9 cellular contexts compared by ENCODE assay signal in the genomic region with DNA sequence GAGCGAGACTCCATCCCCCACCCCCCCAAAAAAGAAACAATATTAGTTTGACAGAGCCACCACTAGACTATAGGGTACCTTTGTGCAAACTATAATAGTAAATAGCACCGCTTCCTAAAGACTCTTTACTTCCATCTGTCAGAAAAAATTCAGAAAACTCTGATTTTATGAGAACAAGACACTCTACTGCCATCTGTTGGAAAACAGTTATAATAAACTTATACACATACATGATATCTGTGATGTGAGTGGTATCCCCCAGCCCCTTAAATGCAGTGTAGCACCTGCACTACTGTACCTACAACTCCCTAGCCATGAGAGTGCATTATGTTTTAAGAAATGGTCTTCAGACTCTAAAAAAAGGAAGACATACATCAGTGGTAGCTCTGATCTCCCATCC. TPM values are rescaled to one million over a fixed set of nuclear protein-coding genes. Genes with fewer than 3 reads are reported as not detected.
DNase-seq lines count a peak whose midpoint lies in the region; ATAC-seq, FAIRE-seq and TF ChIP-seq lines count a peak whose summit lies in the region.
"Had no signal": no experiment of that assay in that cellular context is flagged by ENCODE, and none has a peak within 500 bp of the region (broad histone marks: within the 10 kb centered on the region; RNA-seq: fewer than 3 reads in every experiment).

No MANE protein-coding gene starts in this region.

- H3K9me3 ChIP-seq in BE2C (no peaks in the 10 kb centered on the region), HCT116 (ENCODE audit: control insufficient read depth in 1 of 2, insufficient read depth in 1 of 2, low read depth in 1 of 2, low read length in 2 of 2) (no peaks in the 10 kb centered on the region), SK-N-SH (no peaks in the 10 kb centered on the region), kidney (ENCODE audit: control insufficient read depth in 1 of 2, low read length in 2 of 2) (no peaks in the 10 kb centered on the region)

- TF ChIP-seq CTCF in BE2C (IDR thresholded peaks at IDR 0.05; ENCODE audit: low read depth, low read length) (peak; percentile 19), HCT116 (IDR thresholded peaks at IDR 0.05 in 2 of 3, conservative IDR thresholded peaks at IDR 0.05 in 1 of 3; ENCODE audit: borderline replicate concordance in 1 of 3, insufficient read depth in 1 of 3, low read depth in 2 of 3, low read length in 2 of 3) (peak in 2 of 3 experiments; percentile 15 to 55; a peak in 3 of 6 replicates), SK-N-SH (IDR thresholded peaks at IDR 0.05) (peak; percentile 59), kidney (IDR thresholded peaks at IDR 0.05; ENCODE audit: borderline replicate concordance, extremely low read depth, insufficient read depth) (no peak)

- H3K27ac ChIP-seq in HCT116 (ENCODE audit: low read depth, low read length) (no peak overlapping the region), SK-N-SH (ENCODE audit: low read depth in 2 of 2, low read length in 1 of 2) (no peak overlapping the region), kidney (ENCODE audit: low read depth in 2 of 2, low read length in 2 of 2) (no peak overlapping the region)

- no peak overlapping the region for H2AFZ ChIP-seq in HCT116 (ENCODE audit: low read depth, low read length, poor library complexity, severe bottlenecking)
- no peak overlapping the region for H2AFZ ChIP-seq in SK-N-SH (ENCODE audit: low read depth)

- H3K4me2 ChIP-seq in HCT116 (ENCODE audit: low read length) (no peak overlapping the region), SK-N-SH (no peak overlapping the region)

- no TSS peak for BruUV-seq in HCT116 (replicated peaks; lab: Mats Ljungman, UMichigan)

- intact Hi-C loops in HCT116 (cut with micrococcal nuclease): no loop called here
- intact Hi-C loops in kidney (cut with DNase I): no loop called here

- no peaks in the 10 kb centered on the region for H3F3A ChIP-seq in SK-N-SH (replicated peaks; ENCODE audit: insufficient read depth)

- H4K20me1 ChIP-seq in HCT116 (ENCODE audit: insufficient read depth) (no peaks in the 10 kb centered on the region), SK-N-SH (ENCODE audit: insufficient read depth) (no peaks in the 10 kb centered on the region)

- DNase-seq in BE2C (no peak), HCT116 (ENCODE audit: low read depth, low spot score) (no peak), SK-N-SH (peak; percentile 26), inferior parietal cortex (ENCODE audit: extremely low spot score) (peak; percentile 39), kidney (no peak), ecto neural progenitor cell (ENCODE audit: low spot score) (no peak), retina (no peak)
- DNase-seq: anterior cingulate cortex had no signal

- TF ChIP-seq RAD21 in HCT116 (IDR thresholded peaks at IDR 0.05; ENCODE audit: low read depth): peak; percentile 34; the same call in 1 of the 2 replicates
- TF ChIP-seq RAD21 in SK-N-SH (IDR thresholded peaks at IDR 0.05; ENCODE audit: low read length): peak; percentile 51

- POLR2A ChIA-PET in HCT116 (lab: Charles Lee) (no interaction called here), SK-N-SH (lab: Yijun Ruan, JAX) (no interaction called here)

- no peak for FAIRE-seq in kidney (lab: Jason Lieb, UNC)

- H3K9me2 ChIP-seq in HCT116 (ENCODE audit: insufficient read depth) (no peaks in the 10 kb centered on the region), SK-N-SH (no peaks in the 10 kb centered on the region)

- no peaks in the 10 kb centered on the region for H3K79me2 ChIP-seq in HCT116 (ENCODE audit: insufficient read depth, low read length)
- H3K79me2 ChIP-seq in SK-N-SH (ENCODE audit: insufficient read depth): no peaks in the 10 kb centered on the region

- ATAC-seq in HCT116 (peak; percentile 78), GM19463 (IDR thresholded peaks at IDR 0.05; ENCODE audit: unreplicated experiment) (no peak)

- H3K36me3 ChIP-seq in BE2C (no peaks in the 10 kb centered on the region), HCT116 (ENCODE audit: control insufficient read depth in 1 of 2, insufficient read depth in 2 of 2, low read length in 2 of 2) (no peaks in the 10 kb centered on the region), SK-N-SH (replicated peaks in 1 of 2; ENCODE audit: control insufficient read depth in 1 of 2, insufficient read depth in 2 of 2, low read length in 1 of 2) (peaks cover 0 to 3% of the 10 kb centered on the region in 2 experiments), kidney (ENCODE audit: control insufficient read depth in 1 of 2, insufficient read depth in 2 of 2, low read length in 2 of 2) (peaks cover 4 to 8% of the 10 kb centered on the region in 2 donors)

- H3K9ac ChIP-seq in HCT116 (ENCODE audit: low read length): no peak overlapping the region
- H3K9ac ChIP-seq in SK-N-SH: no peak overlapping the region
- H3K9ac ChIP-seq in kidney (ENCODE audit: low read length in 2 of 2): no peak overlapping the region

- TF ChIP-seq EP300 in SK-N-SH (IDR thresholded peaks at IDR 0.05; ENCODE audit: borderline replicate concordance in 1 of 2, low read depth in 1 of 2, low read length in 1 of 2): no peak

- WGBS in SK-N-SH (ENCODE audit: low lambda C conversion rate): 90% methylated on average over 2 of the region's 2 CpGs

- no peak for TF ChIP-seq POLR2A in HCT116 (IDR thresholded peaks at IDR 0.05; ENCODE audit: borderline replicate concordance, extremely low read depth, insufficient read depth, insufficient read length)

- no peaks in the 10 kb centered on the region for H3K27me3 ChIP-seq in BE2C
- H3K27me3 ChIP-seq in HCT116 (ENCODE audit: insufficient read depth, low read length): peaks cover 10% of the 10 kb centered on the region; the same call in 1 of the 2 replicates
- no peaks in the 10 kb centered on the region for H3K27me3 ChIP-seq in SK-N-SH (ENCODE audit: insufficient read depth)

- H3K4me3 ChIP-seq in BE2C (ENCODE audit: low read depth, low read length) (no peak overlapping the region), HCT116 (replicated peaks in 1 of 2; ENCODE audit: low read depth in 1 of 2, low read length in 2 of 2) (no peak overlapping the region), SK-N-SH (ENCODE audit: low read depth in 2 of 2, low read length in 1 of 2) (no peak overlapping the region), kidney (ENCODE audit: low read length in 2 of 2) (no peak overlapping the region)

- RAD21 ChIA-PET in HCT116 (lab: Charles Lee; ENCODE audit: low non-redundant PET in 1 of 2, low total read pairs in 2 of 2, uncharacterized antibody in 2 of 2, unreplicated experiment in 2 of 2): no interaction called here

- CTCF ChIA-PET in HCT116 (lab: Charles Lee): no interaction called here
- CTCF ChIA-PET in SK-N-SH (lab: Yijun Ruan, JAX): interaction anchor here (0.7 to 1.6 kb wide), 9 partner anchors 12 to 433 kb away, joined by 3 to 5 read pairs (median 3); no protein-coding TSS in a partner anchor

- H3K4me1 ChIP-seq in BE2C: peaks cover 8% of the 10 kb centered on the region
- no peaks in the 10 kb centered on the region for H3K4me1 ChIP-seq in HCT116 (ENCODE audit: control insufficient read depth in 1 of 2, insufficient read depth in 2 of 2, low read length in 2 of 2)
- H3K4me1 ChIP-seq in SK-N-SH (ENCODE audit: control insufficient read depth in 1 of 2, insufficient read depth in 2 of 2, low read depth in 1 of 2, low read length in 1 of 2): peaks cover 0 to 20% of the 10 kb centered on the region in 2 experiments; a peak in 2 of 4 replicates
- H3K4me1 ChIP-seq in kidney (ENCODE audit: control insufficient read depth in 1 of 2, insufficient read depth in 1 of 2, low read depth in 1 of 2, low read length in 2 of 2): peaks cover 0 to 7% of the 10 kb centered on the region in 2 donors

TF ChIP-seq in HCT116, 20 proteins besides CTCF, POLR2A, EP300 and RAD21:
- TF ChIP-seq YY1 (IDR thresholded peaks at IDR 0.05; ENCODE audit: extremely low read depth, insufficient replicate concordance, low read depth, low read length) (no peak), POLR2AphosphoS5 (IDR thresholded peaks at IDR 0.05; ENCODE audit: low read depth, low read length) (no peak), SRF (IDR thresholded peaks at IDR 0.05; ENCODE audit: low read depth) (no peak), CBX3 (IDR thresholded peaks at IDR 0.05; ENCODE audit: low read depth) (no peak), EZH2phosphoT487 (IDR thresholded peaks at IDR 0.05; ENCODE audit: borderline replicate concordance) (no peak), JUND (IDR thresholded peaks at IDR 0.05) (no peak), ELF1 (IDR thresholded peaks at IDR 0.05; ENCODE audit: borderline replicate concordance, low read depth) (no peak), ATF3 (IDR thresholded peaks at IDR 0.05) (no peak), EGR1 (IDR thresholded peaks at IDR 0.05; ENCODE audit: low read depth) (no peak)

TF ChIP-seq in SK-N-SH, 30 proteins besides CTCF, POLR2A, EP300 and RAD21 (continues in another document):
- TF ChIP-seq, protein P1, sequence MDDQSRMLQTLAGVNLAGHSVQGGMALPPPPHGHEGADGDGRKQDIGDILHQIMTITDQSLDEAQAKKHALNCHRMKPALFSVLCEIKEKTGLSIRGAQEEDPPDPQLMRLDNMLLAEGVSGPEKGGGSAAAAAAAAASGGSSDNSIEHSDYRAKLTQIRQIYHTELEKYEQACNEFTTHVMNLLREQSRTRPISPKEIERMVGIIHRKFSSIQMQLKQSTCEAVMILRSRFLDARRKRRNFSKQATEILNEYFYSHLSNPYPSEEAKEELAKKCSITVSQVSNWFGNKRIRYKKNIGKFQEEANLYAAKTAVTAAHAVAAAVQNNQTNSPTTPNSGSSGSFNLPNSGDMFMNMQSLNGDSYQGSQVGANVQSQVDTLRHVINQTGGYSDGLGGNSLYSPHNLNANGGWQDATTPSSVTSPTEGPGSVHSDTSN (IDR thresholded peaks at IDR 0.05): no peak
- TF ChIP-seq NRF1 (IDR thresholded peaks at IDR 0.05; ENCODE audit: low read depth, low read length) (no peak), RCOR1 (IDR thresholded peaks at IDR 0.05; ENCODE audit: low read length) (no peak), JUND (IDR thresholded peaks at IDR 0.05) (no peak), USF2 (IDR thresholded peaks at IDR 0.05; ENCODE audit: borderline replicate concordance, low read depth, low read length) (no peak)

RNA-seq across cellular contexts. Expression of gene CTDSPL, which starts 47.1 kb away (rescaled TPM):
- 25.8 TPM for polyA plus RNA-seq in BE2C (2012; ENCODE audit: insufficient read depth, insufficient read length, low read depth)
- total RNA-seq in HCT116 (2021; ENCODE audit: unreplicated experiment) (34.4 TPM), kidney (78.3 TPM)
- polyA plus RNA-seq in HCT116 (2012): 17.1 and 27.8 TPM in 2 replicates
- polyA plus RNA-seq in SK-N-SH (2012; rRNA removed) (22.1 and 26.8 TPM in 2 replicates), kidney (ENCODE audit: insufficient read depth, low read depth, low replicate concordance) (55.9 TPM)
- 21.0 and 25.1 TPM in 2 replicates for polyA plus RNA-seq in SK-N-SH (2012; cell fraction: cytosol; rRNA removed)
- 24.4 and 33.8 TPM in 2 replicates for polyA plus RNA-seq in SK-N-SH (2012; cell fraction: nucleus; rRNA removed)

Comparison
In these comparisons a context has a peak if more than half of its experiments do, and no peak if none do; other contexts are left out.
1. DNase-seq: peak in SK-N-SH (single experiment) and inferior parietal cortex (single experiment); none in BE2C (single experiment), HCT116 (single experiment), kidney (single experiment), ecto neural progenitor cell (single experiment) and retina (single experiment).